ENCODE assay signal across 21 cellular contexts in the genomic region with DNA sequence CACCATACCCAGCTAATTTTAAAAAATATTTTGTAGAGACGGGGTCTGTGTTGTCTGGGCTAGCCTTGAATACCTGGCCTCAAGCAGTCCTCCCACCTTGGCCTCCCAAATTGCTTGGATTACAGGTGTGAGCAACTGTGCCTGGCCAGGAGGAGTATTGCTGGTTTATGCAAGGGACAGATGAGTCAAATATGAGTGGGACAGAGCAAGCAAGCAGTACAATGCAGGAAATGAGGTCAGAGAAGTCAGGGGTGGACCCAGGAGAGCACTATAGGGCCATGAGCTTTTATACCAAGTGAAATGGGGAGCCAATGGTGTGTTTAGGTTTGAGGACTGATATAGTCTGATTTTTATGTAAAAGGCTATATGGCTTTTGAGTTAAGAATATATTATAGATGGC. TPM values are rescaled to one million over a fixed set of nuclear protein-coding genes. Genes with fewer than 3 reads are reported as not detected.
"Had no signal": no experiment of that assay in that cellular context is flagged by ENCODE, and none has a peak within 500 bp of the region (broad histone marks: within the 10 kb centered on the region; RNA-seq: fewer than 3 reads in every experiment).

No MANE protein-coding gene starts in this region.

- H3K9me3 ChIP-seq: adrenal gland, esophagus squamous epithelium, tibial artery had no signal

- H3K4me3 Mint-ChIP-seq: nephron had no signal

- H2AFZ ChIP-seq: hepatocyte, parathyroid adenoma had no signal

- H3K27ac ChIP-seq: adrenal gland, esophagus squamous epithelium, hepatocyte, parathyroid adenoma, tibial artery, VCaP had no signal

- H3K9me3 Mint-ChIP-seq: activated naive CD4-positive, alpha-beta T cell treated with anti-CD3 and anti-CD28 coated beads, Interleukin-2, amount 50 U/mL, for 72 hours; nephron had no signal

- H3K27ac Mint-ChIP-seq: activated naive CD4-positive, alpha-beta T cell treated with anti-CD3 and anti-CD28 coated beads, Interleukin-2, amount 50 U/mL, for 72 hours; nephron had no signal

- H3K36me3 ChIP-seq: adrenal gland, esophagus squamous epithelium, tibial artery had no signal

- H3K4me3 ChIP-seq: adrenal gland, esophagus squamous epithelium, hepatocyte, smooth muscle cell, tibial artery had no signal

- H3K4me2 ChIP-seq: hepatocyte, smooth muscle cell had no signal

- H3K9ac ChIP-seq: parathyroid adenoma had no signal

- DNase-seq: activated CD8-positive, alpha-beta memory T cell treated with anti-CD3 and anti-CD28 coated beads, Interleukin-2, amount 50 U/mL, for 4 hours; activated gamma-delta T cell; activated T-cell treated with anti-CD3 and anti-CD28 coated beads, Interleukin-2, amount 50 U/mL, for 48 hours; adrenal gland; effector CD8-positive, alpha-beta T cell; esophagus squamous epithelium; left cardiac atrium; mesendoderm; stimulated activated CD4-positive, alpha-beta T cell treated with anti-CD3 and anti-CD28 coated beads, Interleukin-4, amount 100 ng/mL, for 24 hours; stimulated activated naive CD4-positive, alpha-beta T cell; substantia nigra; T-helper 2 cell; tibial artery had no signal

- H3K27me3 ChIP-seq: adrenal gland, esophagus squamous epithelium, hepatocyte, tibial artery had no signal

- ATAC-seq: left cardiac atrium, sciatic nerve had no signal

RNA-seq across cellular contexts. Expression of a gene that starts 45.0 kb away (rescaled TPM):
- total RNA-seq: activated naive CD4-positive, alpha-beta T cell treated with anti-CD3 and anti-CD28 coated beads, Interleukin-2, amount 50 U/mL, for 72 hours; glomerular endothelial cell; left cardiac atrium had no signal
